Comparison of ENCODE assay signal across 8 cellular contexts in the genomic region with DNA sequence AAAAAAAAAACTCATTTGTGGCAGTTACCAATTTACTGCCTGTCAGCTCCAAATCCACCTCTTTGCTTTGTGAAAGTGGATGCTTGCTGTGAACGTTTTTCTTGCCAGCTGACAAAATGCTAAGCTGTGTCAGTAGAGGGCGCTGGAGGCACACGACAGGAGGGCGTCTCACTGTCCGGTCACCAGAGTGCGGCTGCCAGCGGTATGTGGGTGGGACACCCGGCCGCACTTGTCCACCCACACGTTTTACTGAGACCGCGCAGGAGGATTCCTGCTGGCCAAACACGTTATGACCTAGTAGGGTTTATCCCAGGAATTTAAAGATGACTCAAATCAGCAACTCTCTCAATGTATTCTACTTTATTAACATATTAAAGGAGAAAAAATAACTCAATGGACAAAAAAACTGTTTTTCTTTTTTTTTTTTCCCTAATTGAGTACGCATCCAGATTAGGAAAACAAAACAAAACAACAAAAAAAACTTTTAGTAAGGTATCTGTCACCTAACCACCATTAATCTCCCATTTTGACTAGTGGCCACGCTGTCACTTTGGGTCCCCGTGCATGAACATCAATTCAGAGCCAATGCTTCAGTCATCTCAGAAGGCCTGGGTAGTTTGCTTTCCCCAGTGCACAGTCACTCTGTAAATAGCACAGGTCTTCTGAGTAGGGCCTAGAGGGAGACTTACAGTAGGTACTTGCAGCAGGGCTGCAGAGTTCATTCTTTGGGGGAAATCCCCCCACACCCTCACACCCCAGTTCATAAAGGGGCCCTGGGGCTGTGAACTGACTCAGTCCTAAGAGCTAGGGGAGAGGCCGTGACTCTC. TPM values are rescaled to one million over a fixed set of nuclear protein-coding genes. Genes with fewer than 3 reads are reported as not detected.
A peak's percentile ranks its signal among the peaks of the same experiment; 100 is the strongest.
DNase-seq lines count a peak whose midpoint lies in the region; ATAC-seq and TF ChIP-seq lines count a peak whose summit lies in the region.

No MANE protein-coding gene starts in this region.

- H3K27ac Mint-ChIP-seq in chondrocyte (ENCODE audit: unreplicated experiment) = peak overlapping the region; percentile 58

- peak; percentile 76 for ATAC-seq in HG03342 (IDR thresholded peaks at IDR 0.05; ENCODE audit: unreplicated experiment)
- ATAC-seq in left lobe of liver = peak; percentile 100

- TF ChIP-seq CTCF in C4-2B (conservative IDR thresholded peaks at IDR 0.05) (peak; percentile 99), chondrocyte (IDR thresholded peaks at IDR 0.05) (peak; percentile 98)

- H3K4me3 Mint-ChIP-seq in chondrocyte (ENCODE audit: unreplicated experiment) = peak overlapping the region; percentile 29

- H3K9me3 Mint-ChIP-seq in chondrocyte (ENCODE audit: low read depth) = peaks cover 10% of the 10 kb centered on the region

- no peak overlapping the region for H3K27ac ChIP-seq in C4-2B

- DNase-seq in GM19238 (ENCODE audit: insufficient read length, low spot score) = peak; percentile 58
- DNase-seq in NCI-H510A (lab: John Stamatoyannopoulos, UW) = peak; percentile 39
- DNase-seq in activated CD4-positive, alpha-beta T cell treated with anti-CD3 and anti-CD28 coated beads for 4 hours = peak; percentile 66 to 79
- DNase-seq in chondrocyte (ENCODE audit: low spot score) = no peak
- peak; percentile 80 for DNase-seq in left lobe of liver (ENCODE audit: low spot score)
- peak; percentile 73 to 80 for DNase-seq in stimulated activated CD4-positive, alpha-beta T cell treated with anti-CD3 and anti-CD28 coated beads, Interleukin-4, amount 100 ng/mL, for 48 hours (ENCODE audit: low read depth in 2 of 2)

- H3K36me3 Mint-ChIP-seq in chondrocyte (ENCODE audit: low read depth) = no peaks in the 10 kb centered on the region

- H3K27me3 Mint-ChIP-seq in chondrocyte (ENCODE audit: low read depth) = no peaks in the 10 kb centered on the region

- peaks cover 6% of the 10 kb centered on the region for H3K4me1 Mint-ChIP-seq in chondrocyte (ENCODE audit: low read depth)

RNA-seq across cellular contexts. Expression of a gene that starts 43.8 kb away (rescaled TPM):
- total RNA-seq in chondrocyte (657 to 708 TPM (median 675 TPM) in 3 replicates), left lobe of liver (232 TPM)

RNA-seq across cellular contexts. Expression of a gene that starts 53.8 kb away (rescaled TPM):
- total RNA-seq in chondrocyte (7.0 to 11.4 TPM (median 7.7 TPM) in 3 replicates), left lobe of liver (2.7 TPM)
